In genomic region chr11:116257871-116258270, GRCh38 we compare ENCODE assay signal across 4 cellular contexts.
"Had no signal": no experiment of that assay in that cellular context is flagged by ENCODE, and none has a peak within 500 bp of the region (broad histone marks: within the 10 kb centered on the region; RNA-seq: fewer than 3 reads in every experiment).

No MANE protein-coding gene starts in this region.

- H2AFZ ChIP-seq: GM23338 had no signal

- H3K27ac Mint-ChIP-seq: GM23338, H9 had no signal

- H3K4me3 Mint-ChIP-seq: GM23338, H9 had no signal

- H3K4me2 ChIP-seq: GM23338 had no signal

- H3K4me3 ChIP-seq: GM23338 had no signal

- H3K9me3 Mint-ChIP-seq: GM23338, H9 had no signal

- DNase-seq: H9, HCEC 1CT, IMR-90 had no signal
